ENCODE assay signal across 25 cellular contexts in the genomic region with DNA sequence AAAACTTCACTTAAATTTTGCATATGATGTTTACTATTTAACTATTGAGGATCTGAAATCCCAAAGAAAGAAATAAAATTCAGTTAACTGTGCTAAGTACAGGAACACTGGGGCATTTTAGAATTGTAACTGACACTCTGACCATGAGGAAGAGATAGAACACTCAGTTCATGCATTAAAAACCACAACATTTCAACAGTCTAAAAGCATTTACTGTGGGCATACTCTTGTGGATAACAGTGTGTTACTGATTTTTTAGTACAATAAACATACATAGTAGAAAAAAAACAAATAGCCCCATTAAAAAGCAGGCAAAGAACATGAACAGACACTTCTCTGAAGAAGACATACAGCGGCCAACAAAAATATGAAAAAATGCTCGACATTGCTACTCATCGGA.
DNase-seq lines count a peak whose midpoint lies in the region; ATAC-seq and TF ChIP-seq lines count a peak whose summit lies in the region.
"Had no signal": no experiment of that assay in that cellular context is flagged by ENCODE, and none has a peak within 500 bp of the region (broad histone marks: within the 10 kb centered on the region; RNA-seq: fewer than 3 reads in every experiment).

No MANE protein-coding gene starts in this region.

- no peak overlapping the region for H3K4me3 ChIP-seq in mammary epithelial cell (replicated peaks in 1 of 3; ENCODE audit: insufficient read depth in 1 of 3, low read depth in 2 of 3, low read length in 3 of 3)
- no peak overlapping the region for H3K4me3 ChIP-seq in astrocyte of the spinal cord (ENCODE audit: low read depth, low read length)
- no peak overlapping the region for H3K4me3 ChIP-seq in fibroblast of villous mesenchyme (ENCODE audit: low read depth, low read length)
- no peak overlapping the region for H3K4me3 ChIP-seq in smooth muscle cell
- H3K4me3 ChIP-seq: BLaER1 treated with 17β-estradiol and CSF1 and Interleukin-3, amounts not matched to agents 10 nM and 100 nM; MG63 had no signal

- in situ Hi-C loops in mammary epithelial cell (cut with MboI; ENCODE audit: low sequenced_read_pairs in 2 of 2) = no loop called here
- in situ Hi-C loops in astrocyte of the spinal cord (cut with HindIII; ENCODE audit: low sequenced_read_pairs) = no loop called here

- POLR2A ChIA-PET in MCF 10A (lab: Yijun Ruan, JAX) = no interaction called here

- dilution Hi-C loops in mammary epithelial cell (cut with HindIII; ENCODE audit: low sequenced_read_pairs) = no loop called here

- peaks cover 11% of the 10 kb centered on the region for H3K4me1 Mint-ChIP-seq in MCF 10A (ENCODE audit: insufficient read depth, unreplicated experiment)
- H3K4me1 Mint-ChIP-seq: CD4-positive, alpha-beta memory T cell had no signal

- H3K27me3 Mint-ChIP-seq in MCF 10A (ENCODE audit: insufficient read depth, unreplicated experiment) = no peaks in the 10 kb centered on the region
- H3K27me3 Mint-ChIP-seq: CD4-positive, alpha-beta memory T cell had no signal

- H3K4me2 ChIP-seq in mammary epithelial cell (ENCODE audit: insufficient read depth, low read depth, low read length) = no peak overlapping the region
- H3K4me2 ChIP-seq in smooth muscle cell = peak overlapping the region; percentile 5
- H3K4me2 ChIP-seq: BLaER1 treated with 17β-estradiol and CSF1 and Interleukin-3, amounts not matched to agents 10 nM and 100 nM; KMS-11 had no signal

- H3K4me1 ChIP-seq in mammary epithelial cell (ENCODE audit: insufficient read depth, low read length) = no peaks in the 10 kb centered on the region
- H3K4me1 ChIP-seq in smooth muscle cell (ENCODE audit: low read depth) = peaks cover 5% of the 10 kb centered on the region
- H3K4me1 ChIP-seq: BLaER1 treated with 17β-estradiol and CSF1 and Interleukin-3, amounts not matched to agents 10 nM and 100 nM; Caco-2 had no signal

- H3K9me3 Mint-ChIP-seq in MCF 10A (ENCODE audit: unreplicated experiment) = no peaks in the 10 kb centered on the region

- no peak for ATAC-seq in GM18520 (IDR thresholded peaks at IDR 0.05; ENCODE audit: unreplicated experiment)
- ATAC-seq: HCT116, Panc1 had no signal

- no peaks in the 10 kb centered on the region for H3K36me3 Mint-ChIP-seq in MCF 10A (ENCODE audit: insufficient read depth, unreplicated experiment)
- H3K36me3 Mint-ChIP-seq: CD4-positive, alpha-beta memory T cell had no signal

- intact Hi-C loops in MCF 10A (cut with micrococcal nuclease) = no loop called here
- intact Hi-C loops in mammary epithelial cell (cut with micrococcal nuclease) = no loop called here

- H3K27me3 ChIP-seq in mammary epithelial cell (ENCODE audit: insufficient read depth, low read length) (no peaks in the 10 kb centered on the region), smooth muscle cell (ENCODE audit: low read depth) (no peaks in the 10 kb centered on the region)
- H3K27me3 ChIP-seq: BLaER1 treated with 17β-estradiol and CSF1 and Interleukin-3, amounts not matched to agents 10 nM and 100 nM; MG63 had no signal

- no peaks in the 10 kb centered on the region for H3K36me3 ChIP-seq in mammary epithelial cell (ENCODE audit: insufficient read depth, low read length)
- H3K36me3 ChIP-seq in smooth muscle cell (ENCODE audit: low read depth) = no peaks in the 10 kb centered on the region
- H3K36me3 ChIP-seq: BLaER1 treated with 17β-estradiol and CSF1 and Interleukin-3, amounts not matched to agents 10 nM and 100 nM; MG63 had no signal

- peak; percentile 10 for DNase-seq in MCF 10A (ENCODE audit: unreplicated experiment)
- DNase-seq in mammary epithelial cell = no peak
- peak; percentile 31 for DNase-seq in astrocyte of the spinal cord (ENCODE audit: low read depth, low spot score)
- DNase-seq in fibroblast of villous mesenchyme (ENCODE audit: low read depth) = peak; percentile 9
- DNase-seq in smooth muscle cell (lab: John Stamatoyannopoulos, UW; ENCODE audit: unreplicated experiment) = no peak
- DNase-seq in NCI-H1694 (lab: John Stamatoyannopoulos, UW) = no peak
- DNase-seq in activated CD4-positive, alpha-beta T cell treated with anti-CD3 and anti-CD28 coated beads, Interleukin-2, amount 50 U/mL, for 48 hours = no peak
- DNase-seq: ACHN; Caco-2; CD4-positive, alpha-beta memory T cell; DND-41; GOT3; MG63; NCI-H1436; NCI-H2029; NCI-H2227 treated with DMSO at 0.1 percent for 48 hours; NCI-H510A treated with DMSO at 0.1 percent for 48 hours; NCI-H748 treated with DMSO at 0.1 percent for 48 hours; NK-92 treated with Interleukin-12 subunit alpha and Interleukin-12 subunit beta, amount 100 ng/mL, for 24 hours had no signal

- H3K27ac ChIP-seq in mammary epithelial cell (ENCODE audit: insufficient read depth, low read depth, low read length) = no peak overlapping the region
- H3K27ac ChIP-seq in smooth muscle cell (ENCODE audit: low read depth) = no peak overlapping the region
- H3K27ac ChIP-seq: 22Rv1; BLaER1 treated with 17β-estradiol and CSF1 and Interleukin-3, amounts not matched to agents 10 nM and 100 nM; KMS-11 had no signal

- H4K20me1 ChIP-seq in mammary epithelial cell (ENCODE audit: insufficient read depth, low read length) (no peaks in the 10 kb centered on the region), smooth muscle cell (ENCODE audit: low read depth) (no peaks in the 10 kb centered on the region)
- H4K20me1 ChIP-seq: BLaER1 treated with 17β-estradiol and CSF1 and Interleukin-3, amounts not matched to agents 10 nM and 100 nM had no signal

- BruUV-seq in MCF 10A (replicated peaks; lab: Mats Ljungman, UMichigan) = no TSS peak
- BruUV-seq in mammary epithelial cell (replicated peaks; lab: Mats Ljungman, UMichigan) = no TSS peak

- TF ChIP-seq CTCF in MCF 10A (IDR thresholded peaks at IDR 0.05; ENCODE audit: unreplicated experiment) = no peak
- TF ChIP-seq CTCF in mammary epithelial cell (conservative IDR thresholded peaks at IDR 0.05 in 1 of 2, IDR thresholded peaks at IDR 0.05 in 1 of 2; ENCODE audit: extremely low read depth in 1 of 2, insufficient read depth in 1 of 2, low read depth in 1 of 2, low read length in 2 of 2) = no peak
- TF ChIP-seq CTCF in astrocyte of the spinal cord (IDR thresholded peaks at IDR 0.05; ENCODE audit: low read depth, low read length) = no peak
- no peak for TF ChIP-seq CTCF in fibroblast of villous mesenchyme (IDR thresholded peaks at IDR 0.05; ENCODE audit: insufficient read depth, low read depth, low read length)
- TF ChIP-seq CTCF in smooth muscle cell (IDR thresholded peaks at IDR 0.05; ENCODE audit: borderline replicate concordance, insufficient read depth, poor library complexity, severe bottlenecking) = no peak

- H3K9me3 ChIP-seq in mammary epithelial cell (replicated peaks; ENCODE audit: insufficient read depth, low read length) = no peaks in the 10 kb centered on the region
- no peaks in the 10 kb centered on the region for H3K9me3 ChIP-seq in smooth muscle cell (replicated peaks; ENCODE audit: low read depth)
- H3K9me3 ChIP-seq: BLaER1 treated with 17β-estradiol and CSF1 and Interleukin-3, amounts not matched to agents 10 nM and 100 nM; Caco-2; MG63 had no signal

- CTCF ChIA-PET in MCF 10A (lab: Yijun Ruan, JAX) (interaction anchor here (1.0 kb wide), 1 partner anchor 275 kb away, joined by 3 read pairs; no protein-coding TSS in a partner anchor), mammary epithelial cell (lab: Charles Lee; ENCODE audit: low non-redundant PET) (no interaction called here)

- no peaks in the 10 kb centered on the region for H3F3A ChIP-seq in smooth muscle cell (ENCODE audit: low read depth)

- WGBS in mammary epithelial cell (ENCODE audit: low coverage, missing lambda C conversion rate) = 98% methylated on average over 3 of the region's 3 CpGs
- 88% methylated on average over 3 of the region's 3 CpGs for WGBS in smooth muscle cell (ENCODE audit: low lambda C conversion rate)

- no peak overlapping the region for H3K4me3 Mint-ChIP-seq in MCF 10A (ENCODE audit: unreplicated experiment)
- H3K4me3 Mint-ChIP-seq: CD4-positive, alpha-beta memory T cell had no signal

- H3K27ac Mint-ChIP-seq in MCF 10A (ENCODE audit: low read depth, unreplicated experiment) = peak overlapping the region; percentile 79
- H3K27ac Mint-ChIP-seq: CD4-positive, alpha-beta memory T cell had no signal

- H2AFZ ChIP-seq in mammary epithelial cell (ENCODE audit: low read depth, low read length) = no peak overlapping the region
- no peak overlapping the region for H2AFZ ChIP-seq in smooth muscle cell (ENCODE audit: low read depth)

- H3K9ac ChIP-seq in mammary epithelial cell (ENCODE audit: insufficient read depth, low read length) = no peak overlapping the region
- no peak overlapping the region for H3K9ac ChIP-seq in smooth muscle cell (ENCODE audit: low read depth)
- H3K9ac ChIP-seq: BLaER1 treated with 17β-estradiol and CSF1 and Interleukin-3, amounts not matched to agents 10 nM and 100 nM; KMS-11 had no signal

- H3K79me2 ChIP-seq in mammary epithelial cell (ENCODE audit: insufficient read depth, low read length) = no peaks in the 10 kb centered on the region
- H3K79me2 ChIP-seq in smooth muscle cell (ENCODE audit: low read depth) = no peaks in the 10 kb centered on the region

Comparison
In these comparisons a context has a peak if more than half of its experiments do, and no peak if none do; other contexts are left out.
1. DNase-seq: peak in MCF 10A (single experiment), astrocyte of the spinal cord (single experiment) and fibroblast of villous mesenchyme (single experiment); none in mammary epithelial cell (single experiment), smooth muscle cell (single experiment), NCI-H1694 (single experiment) and activated CD4-positive, alpha-beta T cell treated with anti-CD3 and anti-CD28 coated beads, Interleukin-2, amount 50 U/mL, for 48 hours (0 of 2).